ENCODE assay signal across 11 cellular contexts in genomic region chr19:4279530-4280422, GRCh38. TPM values are rescaled to one million over a fixed set of nuclear protein-coding genes. Genes with fewer than 3 reads are reported as not detected.
DNase-seq lines count a peak whose midpoint lies in the region; ATAC-seq and TF ChIP-seq lines count a peak whose summit lies in the region.
"Had no signal": no experiment of that assay in that cellular context is flagged by ENCODE, and none has a peak within 500 bp of the region (broad histone marks: within the 10 kb centered on the region; RNA-seq: fewer than 3 reads in every experiment).

No MANE protein-coding gene starts in this region.

- CTCF ChIA-PET in naive thymus-derived CD4-positive, alpha-beta T cell (lab: Charles Lee): no interaction called here
- CTCF ChIA-PET in CD4-positive, alpha-beta memory T cell (lab: Charles Lee; ENCODE audit: partially characterized antibody): no interaction called here

- peaks cover 23% of the 10 kb centered on the region for H3K27me3 ChIP-seq in colonic mucosa
- peaks cover 0 to 7% of the 10 kb centered on the region in 2 donors for H3K27me3 ChIP-seq in naive thymus-derived CD4-positive, alpha-beta T cell (ENCODE audit: control insufficient read depth in 2 of 2, insufficient read depth in 2 of 2, low read length in 2 of 2)
- peaks cover 3% of the 10 kb centered on the region for H3K27me3 ChIP-seq in CD4-positive, alpha-beta memory T cell (ENCODE audit: insufficient read depth, low read length)

- DNase-seq in natural killer cell (no peak), colonic mucosa (no peak), SW480 (ENCODE audit: low spot score) (no peak), NCI-H1930 (lab: John Stamatoyannopoulos, UW) (no peak), KG1 (lab: John Stamatoyannopoulos, UW) (no peak)
- no peak for DNase-seq in natural killer cell treated with Interleukin-12 subunit alpha and Interleukin-12 subunit beta and Interleukin-15 and Interleukin-18, amount 100 ng/mL, for 72 hours (ENCODE audit: low spot score)
- no peak for DNase-seq in naive thymus-derived CD4-positive, alpha-beta T cell
- DNase-seq in CD4-positive, alpha-beta memory T cell: no peak

- intact Hi-C loops in natural killer cell (cut with micrococcal nuclease): no loop called here
- intact Hi-C loops in colonic mucosa (cut with DNase I): no loop called here
- intact Hi-C loops in naive thymus-derived CD4-positive, alpha-beta T cell (cut with micrococcal nuclease): no loop called here
- intact Hi-C loops in CD4-positive, alpha-beta memory T cell (cut with micrococcal nuclease): no loop called here

- no peak overlapping the region for H3K9ac ChIP-seq in colonic mucosa (ENCODE audit: low read depth in 2 of 2, low read length in 2 of 2)

- peaks cover 6 to 14% of the 10 kb centered on the region in 2 donors for H3K27me3 Mint-ChIP-seq in natural killer cell (ENCODE audit: low read depth in 2 of 2)
- H3K27me3 Mint-ChIP-seq in natural killer cell treated with Interleukin-12 subunit alpha and Interleukin-12 subunit beta and Interleukin-15 and Interleukin-18, amount 100 ng/mL, for 72 hours: peaks cover 6 to 14% of the 10 kb centered on the region in 2 donors
- peaks cover 4 to 38% (median 10%) of the 10 kb centered on the region in 5 donors for H3K27me3 Mint-ChIP-seq in naive thymus-derived CD4-positive, alpha-beta T cell
- H3K27me3 Mint-ChIP-seq in CD4-positive, alpha-beta memory T cell: peaks cover 13 to 25% of the 10 kb centered on the region in 2 donors

- ATAC-seq in natural killer cell: peak in 1 of 3 donors; percentile 57
- no peak for ATAC-seq in natural killer cell treated with Interleukin-12 subunit alpha and Interleukin-12 subunit beta and Interleukin-15 and Interleukin-18, amount 100 ng/mL, for 72 hours
- no peak for ATAC-seq in naive thymus-derived CD4-positive, alpha-beta T cell
- ATAC-seq: gastroesophageal sphincter had no signal

- H3K4me3 ChIP-seq in colonic mucosa: peak overlapping the region; percentile 16
- H3K4me3 ChIP-seq in naive thymus-derived CD4-positive, alpha-beta T cell (ENCODE audit: low read length): no peak overlapping the region
- no peak overlapping the region for H3K4me3 ChIP-seq in CD4-positive, alpha-beta memory T cell (ENCODE audit: low read length in 2 of 2)

- no peak overlapping the region for H3K27ac Mint-ChIP-seq in natural killer cell
- H3K27ac Mint-ChIP-seq in natural killer cell treated with Interleukin-12 subunit alpha and Interleukin-12 subunit beta and Interleukin-15 and Interleukin-18, amount 100 ng/mL, for 72 hours: no peak overlapping the region
- H3K27ac Mint-ChIP-seq in naive thymus-derived CD4-positive, alpha-beta T cell: no peak overlapping the region
- no peak overlapping the region for H3K27ac Mint-ChIP-seq in CD4-positive, alpha-beta memory T cell

- peaks cover 5 to 6% of the 10 kb centered on the region in 2 donors for H3K4me1 Mint-ChIP-seq in natural killer cell
- peaks cover 0 to 6% of the 10 kb centered on the region in 2 donors for H3K4me1 Mint-ChIP-seq in natural killer cell treated with Interleukin-12 subunit alpha and Interleukin-12 subunit beta and Interleukin-15 and Interleukin-18, amount 100 ng/mL, for 72 hours (ENCODE audit: low read depth in 2 of 2)
- H3K4me1 Mint-ChIP-seq in naive thymus-derived CD4-positive, alpha-beta T cell: peaks cover 0 to 7% (median 2%) of the 10 kb centered on the region in 7 donors
- H3K4me1 Mint-ChIP-seq in CD4-positive, alpha-beta memory T cell: no peaks in the 10 kb centered on the region

- H3K36me3 Mint-ChIP-seq in natural killer cell: no peaks in the 10 kb centered on the region
- H3K36me3 Mint-ChIP-seq in natural killer cell treated with Interleukin-12 subunit alpha and Interleukin-12 subunit beta and Interleukin-15 and Interleukin-18, amount 100 ng/mL, for 72 hours: no peaks in the 10 kb centered on the region
- H3K36me3 Mint-ChIP-seq in naive thymus-derived CD4-positive, alpha-beta T cell: no peaks in the 10 kb centered on the region
- H3K36me3 Mint-ChIP-seq in CD4-positive, alpha-beta memory T cell: no peaks in the 10 kb centered on the region

- H3K36me3 ChIP-seq in colonic mucosa: no peaks in the 10 kb centered on the region
- H3K36me3 ChIP-seq in naive thymus-derived CD4-positive, alpha-beta T cell (ENCODE audit: control insufficient read depth in 2 of 3, insufficient read depth in 3 of 3, low read length in 3 of 3): no peaks in the 10 kb centered on the region
- H3K36me3 ChIP-seq in CD4-positive, alpha-beta memory T cell (ENCODE audit: insufficient read depth, low read length): no peaks in the 10 kb centered on the region
- H3K36me3 ChIP-seq: gastroesophageal sphincter had no signal

- peak overlapping the region; percentile 70 for H3K4me3 Mint-ChIP-seq in natural killer cell
- no peak overlapping the region for H3K4me3 Mint-ChIP-seq in natural killer cell treated with Interleukin-12 subunit alpha and Interleukin-12 subunit beta and Interleukin-15 and Interleukin-18, amount 100 ng/mL, for 72 hours
- peak overlapping the region in 8 of 10 donors; percentile 15 to 80 (median 56) for H3K4me3 Mint-ChIP-seq in naive thymus-derived CD4-positive, alpha-beta T cell
- H3K4me3 Mint-ChIP-seq in CD4-positive, alpha-beta memory T cell: peak overlapping the region in 4 of 8 donors; percentile 16 to 31 (median 24)

- H3K4me1 ChIP-seq in colonic mucosa: peaks cover 9% of the 10 kb centered on the region
- peaks cover 0 to 10% of the 10 kb centered on the region in 2 donors for H3K4me1 ChIP-seq in naive thymus-derived CD4-positive, alpha-beta T cell (ENCODE audit: control insufficient read depth in 2 of 2, insufficient read depth in 2 of 2, low read length in 2 of 2)
- H3K4me1 ChIP-seq in CD4-positive, alpha-beta memory T cell (ENCODE audit: insufficient read depth, low read length): no peaks in the 10 kb centered on the region

- no peaks in the 10 kb centered on the region for H3K9me3 ChIP-seq in colonic mucosa
- H3K9me3 ChIP-seq in naive thymus-derived CD4-positive, alpha-beta T cell (ENCODE audit: control insufficient read depth in 2 of 3, low read length in 3 of 3): no peaks in the 10 kb centered on the region
- H3K9me3 ChIP-seq in CD4-positive, alpha-beta memory T cell (ENCODE audit: control insufficient read depth in 1 of 2, low read length in 2 of 2): no peaks in the 10 kb centered on the region
- H3K9me3 ChIP-seq: gastroesophageal sphincter had no signal

- TF ChIP-seq CTCF in natural killer cell (IDR thresholded peaks at IDR 0.05) (no peak), colonic mucosa (IDR thresholded peaks at IDR 0.05) (no peak)

- no peaks in the 10 kb centered on the region for H3K9me3 Mint-ChIP-seq in natural killer cell
- no peaks in the 10 kb centered on the region for H3K9me3 Mint-ChIP-seq in natural killer cell treated with Interleukin-12 subunit alpha and Interleukin-12 subunit beta and Interleukin-15 and Interleukin-18, amount 100 ng/mL, for 72 hours
- no peaks in the 10 kb centered on the region for H3K9me3 Mint-ChIP-seq in naive thymus-derived CD4-positive, alpha-beta T cell
- no peaks in the 10 kb centered on the region for H3K9me3 Mint-ChIP-seq in CD4-positive, alpha-beta memory T cell

- POLR2A ChIA-PET in naive thymus-derived CD4-positive, alpha-beta T cell (lab: Charles Lee): no interaction called here
- POLR2A ChIA-PET in CD4-positive, alpha-beta memory T cell (lab: Charles Lee; ENCODE audit: partially characterized antibody): no interaction called here

- no peak overlapping the region for H3K27ac ChIP-seq in colonic mucosa
- no peak overlapping the region for H3K27ac ChIP-seq in naive thymus-derived CD4-positive, alpha-beta T cell (ENCODE audit: low read depth, low read length)
- no peak overlapping the region for H3K27ac ChIP-seq in CD4-positive, alpha-beta memory T cell (ENCODE audit: low read depth, low read length)
- H3K27ac ChIP-seq: gastroesophageal sphincter had no signal

RNA-seq across cellular contexts. Expression of gene SHD, which starts 0.7 kb away (rescaled TPM):
- total RNA-seq in natural killer cell: under 1 TPM in 1 of 3 donors, not detected in 2; 0.20 TPM
- total RNA-seq in natural killer cell treated with Interleukin-12 subunit alpha and Interleukin-12 subunit beta and Interleukin-15 and Interleukin-18, amount 100 ng/mL, for 72 hours: not detected
- total RNA-seq in colonic mucosa: 10 to 100 TPM; 16.8 to 19.3 TPM
- 1 to 10 TPM in 1 of 5 experiments, not detected in 4; 2.3 TPM for total RNA-seq in naive thymus-derived CD4-positive, alpha-beta T cell
- not detected for polyA plus RNA-seq in naive thymus-derived CD4-positive, alpha-beta T cell
- total RNA-seq in CD4-positive, alpha-beta memory T cell: under 1 TPM in 1 of 2 experiments, not detected in 1; 0.58 TPM
- not detected for polyA plus RNA-seq in CD4-positive, alpha-beta memory T cell
- total RNA-seq: gastroesophageal sphincter, HT1080, renal cortical epithelial cell had no signal

RNA-seq across cellular contexts. Expression of gene TMIGD2, which starts 22.4 kb away (rescaled TPM):
- 10 to 100 TPM; 33.8 to 45.3 (median 41.1) TPM for total RNA-seq in natural killer cell
- total RNA-seq in natural killer cell treated with Interleukin-12 subunit alpha and Interleukin-12 subunit beta and Interleukin-15 and Interleukin-18, amount 100 ng/mL, for 72 hours: 1 to 10 TPM; 4.6 to 5.1 TPM
- total RNA-seq in colonic mucosa: under 1 TPM in 1 of 2 donors, not detected in 1; 0.74 TPM
- 10 to 100 TPM; 22.3 to 50.5 (median 40.0) TPM for total RNA-seq in naive thymus-derived CD4-positive, alpha-beta T cell
- 100 to 1,000 TPM in 1 of 2 donors, 10 to 100 TPM in 1; 99.4 to 107 TPM for polyA plus RNA-seq in naive thymus-derived CD4-positive, alpha-beta T cell
- 1 to 10 TPM; 6.9 to 9.3 TPM for total RNA-seq in CD4-positive, alpha-beta memory T cell
- 10 to 100 TPM; 22.9 to 23.7 TPM for polyA plus RNA-seq in CD4-positive, alpha-beta memory T cell
- total RNA-seq: HT1080, renal cortical epithelial cell had no signal

RNA-seq across cellular contexts. Expression of gene FSD1, which starts 24.6 kb away (rescaled TPM):
- total RNA-seq in natural killer cell: 10 to 100 TPM; 15.5 to 18.2 (median 16.4) TPM
- total RNA-seq in natural killer cell treated with Interleukin-12 subunit alpha and Interleukin-12 subunit beta and Interleukin-15 and Interleukin-18, amount 100 ng/mL, for 72 hours: 10 to 100 TPM; 16.0 to 24.7 TPM
- 1 to 10 TPM in 1 of 2 donors, under 1 TPM in 1; 0.98 to 2.4 TPM for total RNA-seq in colonic mucosa
- total RNA-seq in naive thymus-derived CD4-positive, alpha-beta T cell: 10 to 100 TPM in 1 of 5 experiments, 1 to 10 TPM in 4; 1.8 to 18.9 (median 3.4) TPM
- polyA plus RNA-seq in naive thymus-derived CD4-positive, alpha-beta T cell: 1 to 10 TPM in 1 of 2 donors, under 1 TPM in 1; 0.95 to 2.0 TPM
- 1 to 10 TPM in 1 of 2 experiments, under 1 TPM in 1; 0.73 to 1.4 TPM for total RNA-seq in CD4-positive, alpha-beta memory T cell
- 1 to 10 TPM in 1 of 2 donors, under 1 TPM in 1; 0.61 to 2.4 TPM for polyA plus RNA-seq in CD4-positive, alpha-beta memory T cell

RNA-seq across cellular contexts. Expression of gene YJU2, which starts 32.9 kb away (rescaled TPM):
- total RNA-seq in natural killer cell (10 to 100 TPM; 37.7 to 39.5 (median 38.5) TPM), colonic mucosa (10 to 100 TPM; 15.8 to 25.8 TPM)
- 10 to 100 TPM; 30.2 to 33.3 TPM for total RNA-seq in natural killer cell treated with Interleukin-12 subunit alpha and Interleukin-12 subunit beta and Interleukin-15 and Interleukin-18, amount 100 ng/mL, for 72 hours
- total RNA-seq in naive thymus-derived CD4-positive, alpha-beta T cell: 10 to 100 TPM; 28.5 to 42.1 (median 31.9) TPM
- polyA plus RNA-seq in naive thymus-derived CD4-positive, alpha-beta T cell: 10 to 100 TPM; 24.4 to 44.7 TPM
- total RNA-seq in CD4-positive, alpha-beta memory T cell: 10 to 100 TPM; 28.1 to 29.4 TPM
- 10 to 100 TPM; 13.0 to 36.1 TPM for polyA plus RNA-seq in CD4-positive, alpha-beta memory T cell

RNA-seq across cellular contexts. Expression of gene EBI3, which starts 50.5 kb away (rescaled TPM):
- not detected for total RNA-seq in natural killer cell
- 100 to 1,000 TPM in 1 of 2 donors, 10 to 100 TPM in 1; 32.4 to 131 TPM for total RNA-seq in natural killer cell treated with Interleukin-12 subunit alpha and Interleukin-12 subunit beta and Interleukin-15 and Interleukin-18, amount 100 ng/mL, for 72 hours
- total RNA-seq in colonic mucosa: 1 to 10 TPM in 1 of 2 donors, under 1 TPM in 1; 0.56 to 1.6 TPM
- total RNA-seq in naive thymus-derived CD4-positive, alpha-beta T cell: 1 to 10 TPM in 1 of 5 experiments, under 1 TPM in 1, not detected in 3; 0.44 to 8.8 TPM
- polyA plus RNA-seq in naive thymus-derived CD4-positive, alpha-beta T cell: not detected
- total RNA-seq in CD4-positive, alpha-beta memory T cell: not detected
- under 1 TPM in 1 of 2 donors, not detected in 1; 0.26 TPM for polyA plus RNA-seq in CD4-positive, alpha-beta memory T cell

Comparison
In these comparisons a context has a peak if more than half of its experiments do, and no peak if none do; other contexts are left out.
1. RNA of gene SHD, which starts 0.7 kb away (total RNA-seq): 16.8 to 19.3 TPM in colonic mucosa; 0.58 TPM in CD4-positive, alpha-beta memory T cell, 2.3 TPM in naive thymus-derived CD4-positive, alpha-beta T cell, 0.20 TPM in natural killer cell and not detected in natural killer cell treated with Interleukin-12 subunit alpha and Interleukin-12 subunit beta and Interleukin-15 and Interleukin-18, amount 100 ng/mL, for 72 hours; every median in the first group is over 4 times any median in the second.